18 cellular contexts compared by ENCODE assay signal in genomic region chr10:96647466-96647865, GRCh38.
A peak's percentile ranks its signal among the peaks of the same experiment; 100 is the strongest.
DNase-seq lines count a peak whose midpoint lies in the region; ATAC-seq and TF ChIP-seq lines count a peak whose summit lies in the region.
"Had no signal": no experiment of that assay in that cellular context is flagged by ENCODE, and none has a peak within 500 bp of the region (broad histone marks: within the 10 kb centered on the region; RNA-seq: fewer than 3 reads in every experiment).

No MANE protein-coding gene starts in this region.

- H3K36me3 ChIP-seq in PC-9 (ENCODE audit: low read depth) = no peaks in the 10 kb centered on the region

- H3K9me3 Mint-ChIP-seq in activated CD8-positive, alpha-beta memory T cell treated with anti-CD3 and anti-CD28 coated beads, Interleukin-2, amount 10 ng/mL, durations not matched to agents 7 days and 5 days (ENCODE audit: low read depth) = no peaks in the 10 kb centered on the region
- H3K9me3 Mint-ChIP-seq in stimulated activated naive CD8-positive, alpha-beta T cell treated with anti-CD3 and anti-CD28 coated beads, Interleukin-15, amount 100 ng/mL, for 72 hours = no peaks in the 10 kb centered on the region

- H3K4me3 ChIP-seq in PC-9 = no peak overlapping the region; the same call in 1 of the 2 replicates
- H3K4me3 ChIP-seq: left lung had no signal

- CTCF ChIA-PET in activated CD8-positive, alpha-beta memory T cell treated with anti-CD3 and anti-CD28 coated beads, Interleukin-2, amount 10 ng/mL, durations not matched to agents 7 days and 5 days (lab: Charles Lee) = interaction anchor here (1.6 kb wide), 1 partner anchor 378 kb away, joined by 4 read pairs; no protein-coding TSS in a partner anchor
- CTCF ChIA-PET in PC-9 (lab: Charles Lee) = no interaction called here

- H3F3A ChIP-seq in PC-9 (ENCODE audit: insufficient read depth, low read depth) = peaks cover 14% of the 10 kb centered on the region; the same call in 1 of the 2 replicates

- no peak overlapping the region for H3K4me3 Mint-ChIP-seq in activated CD8-positive, alpha-beta memory T cell treated with anti-CD3 and anti-CD28 coated beads, Interleukin-2, amount 10 ng/mL, durations not matched to agents 7 days and 5 days
- peak overlapping the region; percentile 65 to 66 for H3K4me3 Mint-ChIP-seq in stimulated activated naive CD8-positive, alpha-beta T cell treated with anti-CD3 and anti-CD28 coated beads, Interleukin-15, amount 100 ng/mL, for 72 hours

- no peak for DNase-seq in activated CD8-positive, alpha-beta memory T cell treated with anti-CD3 and anti-CD28 coated beads, Interleukin-2, amount 10 ng/mL, durations not matched to agents 7 days and 5 days
- DNase-seq in activated CD8-positive, alpha-beta memory T cell treated with anti-CD3 and anti-CD28 coated beads for 24 hours = no peak
- no peak for DNase-seq in PC-9
- DNase-seq in foreskin keratinocyte = no peak
- no peak for DNase-seq in stimulated activated naive CD8-positive, alpha-beta T cell treated with anti-CD3 and anti-CD28 coated beads, Interleukin-15, amount 100 ng/mL, for 72 hours
- DNase-seq in anterior cingulate cortex (lab: John Stamatoyannopoulos, UW) = no peak
- no peak for DNase-seq in HUDEP-2 (lab: John Stamatoyannopoulos, UW; ENCODE audit: unreplicated experiment in 76 of 76)
- DNase-seq: activated effector memory CD4-positive, alpha-beta T cell treated with anti-CD3 and anti-CD28 coated beads, Interleukin-2, amount 50 U/mL, for 16 hours; head of caudate nucleus; IMR-90; left lung; NCI-H1417 treated with DMSO at 0.1 percent for 48 hours; NCI-H524 treated with DMSO at 0.1 percent for 48 hours; Right ventricle myocardium superior; stimulated activated CD4-positive, alpha-beta T cell treated with anti-CD3 and anti-CD28 coated beads, Interleukin-4, amount 100 ng/mL, for 4 hours; substantia nigra had no signal

- intact Hi-C loops in PC-9 (cut with micrococcal nuclease; ENCODE audit: unreplicated experiment) = no loop called here

- no TSS peak for BruUV-seq in PC-9 (replicated peaks; lab: Mats Ljungman, UMichigan)

- no peaks in the 10 kb centered on the region for H3K9me2 ChIP-seq in PC-9 (ENCODE audit: insufficient read depth)

- H3K79me2 ChIP-seq in PC-9 (ENCODE audit: low read depth) = no peaks in the 10 kb centered on the region

- no peaks in the 10 kb centered on the region for H4K20me1 ChIP-seq in PC-9 (ENCODE audit: insufficient read depth)

- TF ChIP-seq CTCF in PC-9 (conservative IDR thresholded peaks at IDR 0.05) = no peak
- no peak for TF ChIP-seq CTCF in foreskin keratinocyte (conservative IDR thresholded peaks at IDR 0.05)

- no peaks in the 10 kb centered on the region for H3K27me3 Mint-ChIP-seq in activated CD8-positive, alpha-beta memory T cell treated with anti-CD3 and anti-CD28 coated beads, Interleukin-2, amount 10 ng/mL, durations not matched to agents 7 days and 5 days
- no peaks in the 10 kb centered on the region for H3K27me3 Mint-ChIP-seq in stimulated activated naive CD8-positive, alpha-beta T cell treated with anti-CD3 and anti-CD28 coated beads, Interleukin-15, amount 100 ng/mL, for 72 hours

- peaks cover 13% of the 10 kb centered on the region for H3K36me3 Mint-ChIP-seq in activated CD8-positive, alpha-beta memory T cell treated with anti-CD3 and anti-CD28 coated beads, Interleukin-2, amount 10 ng/mL, durations not matched to agents 7 days and 5 days

- peak overlapping the region; percentile 67 for H3K4me2 ChIP-seq in PC-9

- no peak overlapping the region for H2AFZ ChIP-seq in PC-9

- H3K4me1 Mint-ChIP-seq in activated CD8-positive, alpha-beta memory T cell treated with anti-CD3 and anti-CD28 coated beads, Interleukin-2, amount 10 ng/mL, durations not matched to agents 7 days and 5 days = peaks cover 57% of the 10 kb centered on the region
- peaks cover 63% of the 10 kb centered on the region for H3K4me1 Mint-ChIP-seq in stimulated activated naive CD8-positive, alpha-beta T cell treated with anti-CD3 and anti-CD28 coated beads, Interleukin-15, amount 100 ng/mL, for 72 hours

- no peak for ATAC-seq in activated CD8-positive, alpha-beta memory T cell treated with anti-CD3 and anti-CD28 coated beads, Interleukin-2, amount 10 ng/mL, durations not matched to agents 7 days and 5 days
- ATAC-seq in foreskin keratinocyte = peak; percentile 17
- ATAC-seq in stimulated activated naive CD8-positive, alpha-beta T cell treated with anti-CD3 and anti-CD28 coated beads, Interleukin-15, amount 100 ng/mL, for 72 hours = no peak
- ATAC-seq in GM21576 (IDR thresholded peaks at IDR 0.05; ENCODE audit: unreplicated experiment) = no peak
- ATAC-seq: left lung had no signal

- H3K9me3 ChIP-seq in PC-9 (ENCODE audit: insufficient read depth, low read depth) = no peaks in the 10 kb centered on the region
- H3K9me3 ChIP-seq: left lung had no signal

- POLR2A ChIA-PET in PC-9 (lab: Charles Lee; ENCODE audit: unreplicated experiment) = no interaction called here

- H3K27ac ChIP-seq in PC-9 (peak overlapping the region; percentile 72), foreskin keratinocyte (no peak overlapping the region)
- H3K27ac ChIP-seq: VCaP had no signal

- no peaks in the 10 kb centered on the region for H3K27me3 ChIP-seq in PC-9 (ENCODE audit: insufficient read depth, low read depth)
- H3K27me3 ChIP-seq in foreskin keratinocyte = peaks cover 7% of the 10 kb centered on the region
- H3K27me3 ChIP-seq: left lung had no signal

- peak overlapping the region; percentile 6 for H3K27ac Mint-ChIP-seq in activated CD8-positive, alpha-beta memory T cell treated with anti-CD3 and anti-CD28 coated beads, Interleukin-2, amount 10 ng/mL, durations not matched to agents 7 days and 5 days
- H3K27ac Mint-ChIP-seq in stimulated activated naive CD8-positive, alpha-beta T cell treated with anti-CD3 and anti-CD28 coated beads, Interleukin-15, amount 100 ng/mL, for 72 hours = peak overlapping the region; percentile 64 to 88

- H3K4me1 ChIP-seq in PC-9 (replicated peaks; ENCODE audit: insufficient read depth) = peaks cover 25% of the 10 kb centered on the region
- H3K4me1 ChIP-seq in foreskin keratinocyte = no peaks in the 10 kb centered on the region
